8 cellular contexts compared by ENCODE assay signal in the genomic region with DNA sequence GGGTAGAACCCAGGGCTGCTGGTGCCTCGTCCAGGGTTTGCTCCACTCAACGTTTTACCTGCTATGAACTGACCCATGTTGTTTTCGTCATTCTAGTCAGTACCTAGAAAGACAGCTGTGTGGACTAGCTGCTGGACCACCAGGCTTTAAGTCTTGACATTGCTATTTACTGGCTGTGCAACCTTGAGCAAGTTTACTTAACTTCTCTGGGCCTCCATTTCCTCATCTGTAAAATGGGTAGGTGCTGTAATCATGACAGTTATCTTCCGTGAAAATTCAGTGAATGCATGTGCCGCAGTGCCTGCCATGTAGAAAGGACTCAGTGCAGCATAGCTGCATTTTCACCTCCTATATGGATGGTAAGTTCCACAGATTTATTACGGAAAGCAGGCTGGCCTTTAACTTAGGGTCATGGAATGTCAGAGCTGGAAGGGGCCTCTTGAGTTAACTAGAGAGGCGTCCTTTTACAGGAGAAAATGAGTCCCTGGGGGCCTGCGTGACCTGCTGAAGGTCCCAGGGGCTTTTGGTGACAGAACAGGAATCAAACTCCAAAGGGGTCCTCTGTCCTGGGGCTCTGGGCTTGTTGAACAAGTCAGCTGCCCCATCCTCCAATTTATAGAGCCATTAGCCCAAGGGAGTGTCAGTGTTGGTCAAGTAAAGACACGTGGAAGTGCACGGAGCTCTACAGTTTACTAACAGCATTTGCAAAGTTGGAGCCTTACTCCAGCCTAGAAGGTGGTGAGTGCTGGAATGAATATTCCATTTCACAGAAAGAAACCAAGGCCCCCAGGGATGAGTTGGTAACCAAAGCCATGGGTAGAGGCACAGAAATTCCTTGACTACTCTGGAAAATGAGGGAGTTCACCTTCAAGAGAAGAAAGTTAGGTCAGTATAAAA. TPM values are rescaled to one million over a fixed set of nuclear protein-coding genes. Genes with fewer than 3 reads are reported as not detected.
A peak's percentile ranks its signal among the peaks of the same experiment; 100 is the strongest.
DNase-seq lines count a peak whose midpoint lies in the region; ATAC-seq and TF ChIP-seq lines count a peak whose summit lies in the region.

No MANE protein-coding gene starts in this region.

- TF ChIP-seq RAD21 in SK-N-SH (IDR thresholded peaks at IDR 0.05; ENCODE audit: low read length), result no peak

- H3K79me2 ChIP-seq in SK-N-SH (ENCODE audit: insufficient read depth), result peaks cover 88% of the 10 kb centered on the region

- no peaks in the 10 kb centered on the region for H3K27me3 ChIP-seq in Caco-2 (replicated peaks; ENCODE audit: control insufficient read depth, insufficient read depth, low read length)
- H3K27me3 ChIP-seq in SK-N-SH (ENCODE audit: insufficient read depth), result no peaks in the 10 kb centered on the region
- H3K27me3 ChIP-seq in psoas muscle (ENCODE audit: insufficient read depth in 3 of 3, low read length in 2 of 3), result no peaks in the 10 kb centered on the region

- H3K36me3 ChIP-seq in Caco-2 (ENCODE audit: control insufficient read depth, insufficient read depth, low read length), result no peaks in the 10 kb centered on the region
- H3K36me3 ChIP-seq in SK-N-SH (replicated peaks in 1 of 2; ENCODE audit: control insufficient read depth in 1 of 2, insufficient read depth in 2 of 2, low read length in 1 of 2), result no peaks in the 10 kb centered on the region
- no peaks in the 10 kb centered on the region for H3K36me3 ChIP-seq in psoas muscle (ENCODE audit: insufficient read depth in 1 of 2, low read depth in 1 of 2)

- peaks cover 72% of the 10 kb centered on the region for H3F3A ChIP-seq in SK-N-SH (replicated peaks; ENCODE audit: insufficient read depth)

- H3K4me3 ChIP-seq in Caco-2 (ENCODE audit: low read depth, low read length), result no peak overlapping the region
- peak overlapping the region in 1 of 2 experiments; percentile 4; a peak in 1 of 4 replicates for H3K4me3 ChIP-seq in SK-N-SH (ENCODE audit: low read depth in 2 of 2, low read length in 1 of 2)
- H3K4me3 ChIP-seq in psoas muscle, result no peak overlapping the region

- TF ChIP-seq EP300 in SK-N-SH (IDR thresholded peaks at IDR 0.05; ENCODE audit: borderline replicate concordance in 1 of 2, low read depth in 1 of 2, low read length in 1 of 2), result no peak

- H3K9me3 ChIP-seq in Caco-2 (no peaks in the 10 kb centered on the region), SK-N-SH (no peaks in the 10 kb centered on the region), psoas muscle (no peaks in the 10 kb centered on the region)

- H3K27ac ChIP-seq in SK-N-SH (ENCODE audit: low read depth in 2 of 2, low read length in 1 of 2) (peak overlapping the region; percentile 99 to 100), psoas muscle (peak overlapping the region; percentile 99)

- H3K9me2 ChIP-seq in SK-N-SH, result no peaks in the 10 kb centered on the region

- no peak for ATAC-seq in left cardiac atrium
- no peak for ATAC-seq in psoas muscle
- no peak for ATAC-seq in GM19397 (IDR thresholded peaks at IDR 0.05; ENCODE audit: unreplicated experiment)
- no peak for ATAC-seq in HG02885 (IDR thresholded peaks at IDR 0.05; ENCODE audit: poor library complexity, unreplicated experiment)
- ATAC-seq in GM18520 (IDR thresholded peaks at IDR 0.05; ENCODE audit: unreplicated experiment), result no peak

- CTCF ChIA-PET in Caco-2 (lab: Charles Lee) (interaction anchor here (0.7 to 5.9 kb wide), 6 partner anchors 8 to 51 kb away, joined by 3 to 71 read pairs (median 3); partner anchors contain the start of gene MALAT1), SK-N-SH (lab: Yijun Ruan, JAX) (interaction anchor here (1.1 to 8.3 kb wide), 6 partner anchors 9 to 105 kb away, joined by 3 to 58 read pairs (median 8); partner anchors contain the start of gene MALAT1)

- H3K36me3 Mint-ChIP-seq in Caco-2 (ENCODE audit: insufficient read depth, unreplicated experiment), result peaks cover 40% of the 10 kb centered on the region

- H4K20me1 ChIP-seq in SK-N-SH (ENCODE audit: insufficient read depth), result no peaks in the 10 kb centered on the region

- H3K4me2 ChIP-seq in SK-N-SH, result peak overlapping the region; percentile 71

- WGBS in SK-N-SH (ENCODE audit: low lambda C conversion rate), result 73% methylated on average over 10 of the region's 10 CpGs
- WGBS in psoas muscle, 3 donors, result 70 to 73% (median 72%) methylated on average over 10 of the region's 10 CpGs

- POLR2A ChIA-PET in Caco-2 (lab: Charles Lee) (interaction anchor here (0.5 to 8.1 kb wide), 7 partner anchors 9 to 715 kb away, joined by 3 to 377 read pairs (median 4); partner anchors contain the start of genes MALAT1 and NEAT1), SK-N-SH (lab: Yijun Ruan, JAX) (interaction anchor here (0.6 to 26.8 kb wide), 7 partner anchors 12 to 1302 kb away, joined by 3 to 1027 read pairs (median 5); partner anchors contain the start of genes MALAT1 and NEAT1)

- intact Hi-C loops in Caco-2 (cut with micrococcal nuclease; ENCODE audit: unreplicated experiment) (no loop called here), left cardiac atrium (cut with DNase I) (no loop called here), psoas muscle (cut with DNase I) (no loop called here)

- peak overlapping the region; percentile 84 for H3K9ac ChIP-seq in SK-N-SH

- BruUV-seq in Caco-2 (replicated peaks; lab: Mats Ljungman, UMichigan), result no TSS peak

- peak overlapping the region; percentile 100 for H3K27ac Mint-ChIP-seq in Caco-2 (ENCODE audit: unreplicated experiment)

- no peak overlapping the region for H2AFZ ChIP-seq in SK-N-SH (ENCODE audit: low read depth)

- no peak for TF ChIP-seq CTCF in Caco-2 (IDR thresholded peaks at IDR 0.05; ENCODE audit: insufficient read depth in 1 of 2, low read depth in 1 of 2, low read length in 1 of 2, severe bottlenecking in 1 of 2, unreplicated experiment in 1 of 2)
- no peak for TF ChIP-seq CTCF in SK-N-SH (IDR thresholded peaks at IDR 0.05)
- no peak for TF ChIP-seq CTCF in psoas muscle (IDR thresholded peaks at IDR 0.05)

- peaks cover 66% of the 10 kb centered on the region for H3K4me1 ChIP-seq in Caco-2
- H3K4me1 ChIP-seq in SK-N-SH (ENCODE audit: control insufficient read depth in 1 of 2, insufficient read depth in 2 of 2, low read depth in 1 of 2, low read length in 1 of 2), result peaks cover 62 to 64% of the 10 kb centered on the region in 2 experiments
- peaks cover 62% of the 10 kb centered on the region for H3K4me1 ChIP-seq in psoas muscle

- H3K4me3 Mint-ChIP-seq in Caco-2 (ENCODE audit: unreplicated experiment), result no peak overlapping the region

- H3K27me3 Mint-ChIP-seq in Caco-2 (ENCODE audit: insufficient read depth, unreplicated experiment), result no peaks in the 10 kb centered on the region

- no peaks in the 10 kb centered on the region for H3K9me3 Mint-ChIP-seq in Caco-2 (ENCODE audit: unreplicated experiment)

- DNase-seq in Caco-2, result no peak
- no peak for DNase-seq in SK-N-SH
- peak; percentile 13 for DNase-seq in left cardiac atrium
- no peak for DNase-seq in psoas muscle
- no peak for DNase-seq in inferior parietal cortex (ENCODE audit: extremely low spot score)

- peaks cover 56% of the 10 kb centered on the region for H3K4me1 Mint-ChIP-seq in Caco-2 (ENCODE audit: low read depth, unreplicated experiment)

TF ChIP-seq in SK-N-SH, 30 proteins besides CTCF, POLR2A, EP300 and RAD21 (continues in another document):
- no peak for TF ChIP-seq MEF2A (IDR thresholded peaks at IDR 0.05; ENCODE audit: borderline replicate concordance, low read depth)
- TF ChIP-seq ELF1 (IDR thresholded peaks at IDR 0.05), result no peak
- no peak for TF ChIP-seq TEAD4 (IDR thresholded peaks at IDR 0.05; ENCODE audit: borderline replicate concordance, insufficient read depth)
- no peak for TF ChIP-seq CHD2 (IDR thresholded peaks at IDR 0.05; ENCODE audit: low read length, partially characterized antibody)
- TF ChIP-seq IRF3 (IDR thresholded peaks at IDR 0.05; ENCODE audit: low read depth, low read length), result no peak
- TF ChIP-seq YY1 (IDR thresholded peaks at IDR 0.05; ENCODE audit: low read depth), result no peak
- TF ChIP-seq JUND (IDR thresholded peaks at IDR 0.05), result no peak
- TF ChIP-seq, protein P1, sequence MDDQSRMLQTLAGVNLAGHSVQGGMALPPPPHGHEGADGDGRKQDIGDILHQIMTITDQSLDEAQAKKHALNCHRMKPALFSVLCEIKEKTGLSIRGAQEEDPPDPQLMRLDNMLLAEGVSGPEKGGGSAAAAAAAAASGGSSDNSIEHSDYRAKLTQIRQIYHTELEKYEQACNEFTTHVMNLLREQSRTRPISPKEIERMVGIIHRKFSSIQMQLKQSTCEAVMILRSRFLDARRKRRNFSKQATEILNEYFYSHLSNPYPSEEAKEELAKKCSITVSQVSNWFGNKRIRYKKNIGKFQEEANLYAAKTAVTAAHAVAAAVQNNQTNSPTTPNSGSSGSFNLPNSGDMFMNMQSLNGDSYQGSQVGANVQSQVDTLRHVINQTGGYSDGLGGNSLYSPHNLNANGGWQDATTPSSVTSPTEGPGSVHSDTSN (IDR thresholded peaks at IDR 0.05), result no peak
- no peak for TF ChIP-seq RCOR1 (IDR thresholded peaks at IDR 0.05; ENCODE audit: low read length)

RNA-seq across cellular contexts. Expression of gene MALAT1, which starts 12.0 kb away (rescaled TPM):
- 4,797 and 4,914 TPM in 2 replicates for total RNA-seq in Caco-2 (2022)
- 285 and 510 TPM in 2 replicates for polyA plus RNA-seq in SK-N-SH (2012; rRNA removed)
- 23.6 and 25.7 TPM in 2 replicates for polyA plus RNA-seq in SK-N-SH (2012; cell fraction: cytosol; rRNA removed)
- 1,545 and 2,619 TPM in 2 replicates for polyA plus RNA-seq in SK-N-SH (2012; cell fraction: nucleus; rRNA removed)
- total RNA-seq in left cardiac atrium, result 1,000 to 10,000 TPM; 4,098 to 7,342 TPM
- over 10,000 TPM in 1 of 4 donors, 1,000 to 10,000 TPM in 3; 3,071 to 11,376 (median 4,986) TPM for total RNA-seq in psoas muscle
- 100 to 1,000 TPM; 102 to 846 (median 299) TPM for polyA plus RNA-seq in psoas muscle

RNA-seq across cellular contexts. Expression of gene SCYL1, which starts 38.1 kb away (rescaled TPM):
- 123 and 124 TPM in 2 replicates for total RNA-seq in Caco-2 (2022)
- polyA plus RNA-seq in SK-N-SH (2012; rRNA removed), result 76.7 and 79.9 TPM in 2 replicates
- polyA plus RNA-seq in SK-N-SH (2012; cell fraction: cytosol; rRNA removed), result 26.2 and 41.7 TPM in 2 replicates
- polyA plus RNA-seq in SK-N-SH (2012; cell fraction: nucleus; rRNA removed), result 115 and 159 TPM in 2 replicates
- 10 to 100 TPM; 51.5 to 67.3 TPM for total RNA-seq in left cardiac atrium
- 100 to 1,000 TPM in 1 of 4 donors, 10 to 100 TPM in 3; 77.8 to 106 (median 92.6) TPM for total RNA-seq in psoas muscle
- polyA plus RNA-seq in psoas muscle, result 10 to 100 TPM; 66.9 to 87.4 (median 79.4) TPM
